In the genomic region with DNA sequence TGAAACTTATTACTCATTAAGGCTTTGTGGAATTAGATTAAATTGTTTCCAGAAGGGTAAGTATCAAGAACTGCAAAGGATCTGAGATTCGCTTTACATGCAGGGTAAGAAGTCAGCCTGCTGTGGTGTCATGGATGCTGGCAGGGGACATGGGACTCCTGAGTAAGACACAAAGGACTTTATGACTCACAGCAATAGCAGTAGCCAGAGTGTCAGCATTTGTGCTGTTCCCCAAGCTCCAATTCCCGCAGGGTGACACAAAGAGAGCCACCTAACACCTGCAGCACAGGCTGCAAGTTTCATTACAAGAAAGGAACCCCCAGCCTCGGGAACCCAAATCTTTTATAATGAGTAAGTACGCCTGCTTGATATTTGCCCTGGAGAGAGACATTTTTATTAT, we compare ENCODE assay signal across 14 cellular contexts.
"Had no signal": no experiment of that assay in that cellular context is flagged by ENCODE, and none has a peak within 500 bp of the region (broad histone marks: within the 10 kb centered on the region; RNA-seq: fewer than 3 reads in every experiment).

No MANE protein-coding gene starts in this region.

- H3K27ac ChIP-seq: ascending aorta, lower lobe of right lung, spleen, transverse colon, WERI-Rb-1 had no signal

- H3K4me3 ChIP-seq: ascending aorta, lower lobe of right lung, spleen, transverse colon had no signal

- H3K9me3 ChIP-seq: ascending aorta, lower lobe of right lung, transverse colon had no signal

- H3K27ac Mint-ChIP-seq: mesothelial cell of epicardium, nephron progenitor cell had no signal

- H3K4me1 Mint-ChIP-seq: mesothelial cell of epicardium, nephron progenitor cell had no signal

- H3K27me3 ChIP-seq: ascending aorta, transverse colon had no signal

- H3K4me1 ChIP-seq: ascending aorta, lower lobe of right lung, spleen, transverse colon had no signal

- H3K36me3 Mint-ChIP-seq: mesothelial cell of epicardium had no signal

- ATAC-seq: left colon, lower lobe of right lung, sciatic nerve, SK-N-SH treated with all-trans-retinoic acid at 6 μM for 48 hours had no signal

- DNase-seq: activated effector memory CD4-positive, alpha-beta T cell treated with Interleukin-2 at 50 U/mL for 16 hours; left colon; lower lobe of right lung; nephron progenitor cell; SHP77 treated with DMSO at 0.1 percent for 48 hours; spleen; stimulated activated naive CD4-positive, alpha-beta T cell; transverse colon; WERI-Rb-1 had no signal

- H3K36me3 ChIP-seq: ascending aorta, lower lobe of right lung, spleen, transverse colon, WERI-Rb-1 had no signal

- H3K4me3 Mint-ChIP-seq: mesothelial cell of epicardium; nephron progenitor cell; T-helper 1 cell treated with Interleukin-12 subunit alpha and Interleukin-12 subunit beta and Interleukin-4 antibody, amounts not matched to agents 30 μg/mL and 1 μg/mL, for 36 hours had no signal
